Comparison of ENCODE assay signal across 9 cellular contexts in the genomic region with DNA sequence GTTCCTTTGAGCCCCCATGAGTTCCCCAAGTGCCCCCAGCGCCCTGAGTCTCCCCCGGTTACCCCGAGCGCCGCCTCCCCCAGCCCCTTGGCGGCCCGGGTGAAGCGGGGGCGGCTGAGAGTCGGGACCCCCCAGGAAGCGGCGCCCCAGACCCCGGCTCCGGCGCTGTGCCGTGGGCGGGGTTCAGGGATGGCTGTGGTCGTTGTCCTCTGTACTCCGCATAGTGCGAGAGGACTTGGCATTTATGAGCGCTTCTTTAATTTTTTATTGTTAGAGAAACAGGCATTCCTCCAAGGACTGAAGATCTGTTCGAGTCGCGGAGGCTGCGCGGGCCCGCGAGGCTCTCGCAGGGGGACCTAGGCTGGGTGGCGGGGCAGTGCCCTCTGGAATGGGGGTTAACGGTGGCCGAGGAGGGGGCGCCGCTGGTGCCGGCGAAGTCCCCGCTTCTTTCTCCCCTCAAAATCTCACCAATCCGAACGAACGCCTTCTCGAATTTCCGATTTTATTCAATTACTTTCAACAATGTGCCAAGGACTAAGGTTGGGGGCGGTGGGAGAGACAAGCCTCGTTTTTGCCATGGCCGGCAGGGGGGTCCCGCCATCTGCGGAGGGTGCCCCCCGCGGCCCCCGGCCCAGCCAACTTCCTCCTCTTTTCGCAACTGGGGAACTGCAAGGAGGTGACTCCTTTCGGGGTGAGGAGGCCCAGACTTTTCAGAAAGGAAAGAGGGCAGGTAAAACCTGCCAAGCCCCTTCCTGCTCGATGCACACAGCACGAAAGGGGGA. TPM values are rescaled to one million over a fixed set of nuclear protein-coding genes. Genes with fewer than 3 reads are reported as not detected.
DNase-seq lines count a peak whose midpoint lies in the region; ATAC-seq, FAIRE-seq and TF ChIP-seq lines count a peak whose summit lies in the region.
"Had no signal": no experiment of that assay in that cellular context is flagged by ENCODE, and none has a peak within 500 bp of the region (broad histone marks: within the 10 kb centered on the region; RNA-seq: fewer than 3 reads in every experiment).

No MANE protein-coding gene starts in this region.

- H3K36me3 Mint-ChIP-seq in activated B cell treated with CpG ODN at 0.5 μM for 24 hours (ENCODE audit: low read depth): no peaks in the 10 kb centered on the region

- H3K27ac ChIP-seq in right atrium auricular region (no peak overlapping the region), skin epidermis (peak overlapping the region in 19 of 21 experiments; percentile 38 to 91 (median 80))

- peaks cover 20% of the 10 kb centered on the region for H3K4me1 Mint-ChIP-seq in activated B cell treated with CpG ODN at 0.5 μM for 24 hours

- ATAC-seq in activated B cell treated with CpG ODN at 0.5 μM for 24 hours (ENCODE audit: low read depth): peak; percentile 7

- POLR2A ChIA-PET in activated B cell treated with CpG ODN at 0.5 μM for 24 hours (lab: Charles Lee): no interaction called here

- DNase-seq in HFF-Myc (ENCODE audit: extremely low read depth, low read depth): no peak
- DNase-seq in activated B cell treated with CpG ODN at 0.5 μM for 24 hours: no peak
- DNase-seq in right atrium auricular region (ENCODE audit: low spot score): no peak
- no peak for DNase-seq in NCI-H2171 treated with DMSO at 0.1 percent for 48 hours (lab: John Stamatoyannopoulos, UW)
- no peak for DNase-seq in HuH-7 (ENCODE audit: low spot score)
- DNase-seq in NCI-H69 (lab: John Stamatoyannopoulos, UW): no peak
- DNase-seq in RCC 7860 (ENCODE audit: low spot score): no peak

- H3K9me3 ChIP-seq in right atrium auricular region: no peaks in the 10 kb centered on the region

- no peaks in the 10 kb centered on the region for H3K9me3 Mint-ChIP-seq in activated B cell treated with CpG ODN at 0.5 μM for 24 hours

- intact Hi-C loops in activated B cell treated with CpG ODN at 0.5 μM for 24 hours (cut with micrococcal nuclease): loop anchor here (10.0 kb wide), 2 partner anchors 301 to 511 kb away; partner anchors contain the start of gene IL17D

- TF ChIP-seq CTCF in HFF-Myc (IDR thresholded peaks at IDR 0.05; ENCODE audit: low read depth, low read length, missing control alignments): no peak
- TF ChIP-seq CTCF in activated B cell treated with CpG ODN at 0.5 μM for 24 hours (IDR thresholded peaks at IDR 0.05): no peak
- no peak for TF ChIP-seq CTCF in right atrium auricular region (IDR thresholded peaks at IDR 0.05)

- H3K36me3 ChIP-seq in right atrium auricular region: no peaks in the 10 kb centered on the region

- peaks cover 50% of the 10 kb centered on the region for H3K27me3 Mint-ChIP-seq in activated B cell treated with CpG ODN at 0.5 μM for 24 hours

- H3K4me3 ChIP-seq in HFF-Myc (replicated peaks; ENCODE audit: low read depth, low read length) (peak overlapping the region; percentile 5; the same call in 1 of the 2 replicates), right atrium auricular region (peak overlapping the region; percentile 44 to 64), skin epidermis (peak overlapping the region; percentile 41 to 71 (median 60))

- H3K27ac Mint-ChIP-seq in activated B cell treated with CpG ODN at 0.5 μM for 24 hours: no peak overlapping the region

- H3K4me1 ChIP-seq in right atrium auricular region: peaks cover 0 to 30% of the 10 kb centered on the region in 2 donors

- H3K27me3 ChIP-seq in right atrium auricular region: peaks cover 5 to 24% of the 10 kb centered on the region in 2 donors

- no peak for FAIRE-seq in RCC 7860 (lab: Jason Lieb, UNC)

- H3K4me3 Mint-ChIP-seq in activated B cell treated with CpG ODN at 0.5 μM for 24 hours: peak overlapping the region; percentile 72

- CTCF ChIA-PET in activated B cell treated with CpG ODN at 0.5 μM for 24 hours (lab: Charles Lee): no interaction called here

RNA-seq across cellular contexts. Expression of gene GJB2, which starts 0.6 kb away (rescaled TPM):
- total RNA-seq in activated B cell treated with CpG ODN at 0.5 μM for 24 hours: not detected in 2 replicates
- total RNA-seq in right atrium auricular region: under 1 TPM in 1 of 2 donors, not detected in 1; 0.20 TPM

RNA-seq across cellular contexts. Expression of gene GJA3, which starts 32.5 kb away (rescaled TPM):
- total RNA-seq in activated B cell treated with CpG ODN at 0.5 μM for 24 hours (0.09 and 0.10 TPM in 2 replicates), right atrium auricular region (1 to 10 TPM; 3.2 to 8.5 TPM)

RNA-seq across cellular contexts. Expression of gene GJB6, which starts 38.8 kb away (rescaled TPM):
- total RNA-seq in activated B cell treated with CpG ODN at 0.5 μM for 24 hours (not detected in 2 replicates), right atrium auricular region (not detected)
- total RNA-seq: LHCN-M2 had no signal

Comparison
In these comparisons a context has a peak if more than half of its experiments do, and no peak if none do; other contexts are left out.
1. H3K4me3 ChIP-seq: peak in every context shown above with its lines; median percentile 60 in skin epidermis; 54 in right atrium auricular region; 5 in HFF-Myc.
2. H3K27ac ChIP-seq: peak in skin epidermis (19 of 21); none in right atrium auricular region (0 of 2).